In genomic region chr15:74788042-74788715, GRCh38 we compare ENCODE assay signal across 1 cellular context.
TF ChIP-seq lines count a peak whose summit lies in the region.

No MANE protein-coding gene starts in this region.

TF ChIP-seq in H1, 55 proteins besides CTCF, POLR2A, EP300 and RAD21:
- TF ChIP-seq SIN3A (conservative IDR thresholded peaks at IDR 0.05 in 1 of 2, IDR thresholded peaks at IDR 0.05 in 1 of 2; ENCODE audit: low read depth in 1 of 2, low read length in 2 of 2) (0 out of 4 replicates have a peak, but pooled peaks of 1 of the 2 experiments have one; percentile 4), ZNF274 (IDR thresholded peaks at IDR 0.05; ENCODE audit: borderline replicate concordance, extremely low read depth, low read length) (no peak), RBBP5 (IDR thresholded peaks at IDR 0.05; ENCODE audit: borderline replicate concordance, low read depth, low read length) (no peak), SIX5 (IDR thresholded peaks at IDR 0.05; ENCODE audit: low read depth, low read length) (no peak), KDM4A (IDR thresholded peaks at IDR 0.05; ENCODE audit: low read depth, low read length, severe bottlenecking) (no peak), RNF2 (IDR thresholded peaks at IDR 0.05; ENCODE audit: borderline replicate concordance, low read depth, low read length, missing control alignments, poor library complexity, severe bottlenecking) (no peak)
